ENCODE assay signal across 25 cellular contexts in the genomic region with DNA sequence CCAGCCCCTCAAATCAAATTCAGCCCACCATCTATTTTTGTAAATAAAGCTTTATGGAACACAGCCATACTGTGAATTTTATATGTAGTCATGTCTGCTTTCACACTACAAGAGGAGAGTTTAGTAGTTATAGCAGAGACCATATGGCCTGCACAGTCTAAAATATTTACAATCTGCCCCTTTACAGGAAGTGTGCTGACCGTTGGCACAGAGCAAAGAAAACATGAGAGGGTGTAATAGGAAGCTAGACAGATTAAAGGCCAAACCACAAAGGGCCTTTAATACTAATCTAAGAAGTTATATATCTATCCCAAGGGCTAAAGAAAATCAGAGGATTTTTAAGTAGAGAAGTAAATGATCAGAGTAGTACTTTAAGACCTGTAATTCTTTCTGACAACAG. TPM values are rescaled to one million over a fixed set of nuclear protein-coding genes. Genes with fewer than 3 reads are reported as not detected.
DNase-seq lines count a peak whose midpoint lies in the region; ATAC-seq and TF ChIP-seq lines count a peak whose summit lies in the region.
"Had no signal": no experiment of that assay in that cellular context is flagged by ENCODE, and none has a peak within 500 bp of the region (broad histone marks: within the 10 kb centered on the region; RNA-seq: fewer than 3 reads in every experiment).

No MANE protein-coding gene starts in this region.

- H3K4me3 ChIP-seq in NB4 (ENCODE audit: low read depth, low read length): no peak overlapping the region
- no peak overlapping the region for H3K4me3 ChIP-seq in cardiac fibroblast (replicated peaks in 1 of 2; ENCODE audit: low read depth in 2 of 2, low read length in 2 of 2)
- H3K4me3 ChIP-seq in mesendoderm (ENCODE audit: low read length): no peak overlapping the region
- H3K4me3 ChIP-seq: breast epithelium, pancreas, tibial artery had no signal

- no peak for TF ChIP-seq POLR2A in NB4 (IDR thresholded peaks at IDR 0.05; ENCODE audit: extremely low read depth, insufficient read length)

- no CpG with 5 or more reads among the region's 1 CpG for WGBS in mesendoderm (ENCODE audit: extremely low coverage, insufficient coverage, low lambda C conversion rate)

- no peak overlapping the region for H3K23ac ChIP-seq in mesendoderm (ENCODE audit: low read length)

- no peaks in the 10 kb centered on the region for H3K27me3 ChIP-seq in mesendoderm (ENCODE audit: insufficient read depth, low read length, poor library complexity)
- H3K27me3 ChIP-seq: breast epithelium, foreskin keratinocyte, pancreas, tibial artery had no signal

- no peak overlapping the region for H4K8ac ChIP-seq in mesendoderm (ENCODE audit: low read depth, low read length)

- no peaks in the 10 kb centered on the region for H3K36me3 ChIP-seq in mesendoderm (ENCODE audit: control insufficient read depth, insufficient read depth, low read length)
- H3K36me3 ChIP-seq: breast epithelium had no signal

- H4K5ac ChIP-seq in mesendoderm (ENCODE audit: low read length): no peak overlapping the region

- no peak overlapping the region for H3K27ac ChIP-seq in mesendoderm (ENCODE audit: low read depth, low read length)
- H3K27ac ChIP-seq: breast epithelium, foreskin keratinocyte, pancreas, tibial artery had no signal

- no peak overlapping the region for H3K4me2 ChIP-seq in mesendoderm (ENCODE audit: low read length)

- H3K56ac ChIP-seq in mesendoderm (ENCODE audit: low read length): no peak overlapping the region

- H2BK15ac ChIP-seq in mesendoderm (replicated peaks; ENCODE audit: low read depth): no peak overlapping the region

- H2BK5ac ChIP-seq in mesendoderm (ENCODE audit: low read length): no peak overlapping the region

- TF ChIP-seq CTCF in NB4 (IDR thresholded peaks at IDR 0.05; ENCODE audit: low read depth, low read length): no peak
- no peak for TF ChIP-seq CTCF in cardiac fibroblast (IDR thresholded peaks at IDR 0.05; ENCODE audit: low read depth, low read length)

- no peaks in the 10 kb centered on the region for H3K79me2 ChIP-seq in mesendoderm (ENCODE audit: control insufficient read depth, insufficient read depth, low read length)

- no peak overlapping the region for H2AK5ac ChIP-seq in mesendoderm (ENCODE audit: low read length)

- no peak overlapping the region for H2BK120ac ChIP-seq in mesendoderm (ENCODE audit: low read depth, low read length)

- no peak overlapping the region for H3K9ac ChIP-seq in mesendoderm (ENCODE audit: low read length)

- H3K4me1 ChIP-seq in mesendoderm (ENCODE audit: control insufficient read depth, low read depth, low read length): no peaks in the 10 kb centered on the region
- H3K4me1 ChIP-seq: breast epithelium, foreskin keratinocyte, pancreas, tibial artery had no signal

- no peak overlapping the region for H3K4ac ChIP-seq in mesendoderm (ENCODE audit: low read depth, low read length)

- ATAC-seq in GM21723 (IDR thresholded peaks at IDR 0.05; ENCODE audit: unreplicated experiment): no peak
- ATAC-seq in GM18870 (IDR thresholded peaks at IDR 0.05; ENCODE audit: unreplicated experiment): no peak
- ATAC-seq: foreskin keratinocyte; PC-3; right cardiac atrium; stimulated activated naive CD8-positive, alpha-beta T cell treated with anti-CD3 and anti-CD28 coated beads, Interleukin-15, amount 100 ng/mL, for 72 hours had no signal

- DNase-seq in EH (ENCODE audit: low read depth): peak; percentile 3
- DNase-seq in NB4 (ENCODE audit: low read depth): peak; percentile 8
- peak; percentile 3 to 20 for DNase-seq in cardiac fibroblast (ENCODE audit: low read depth in 2 of 2)
- DNase-seq in kidney tubule cell (ENCODE audit: low spot score): peak; percentile 2
- DNase-seq in ureter (ENCODE audit: low spot score): no peak
- DNase-seq in mesendoderm: no peak
- DNase-seq: activated CD4-positive, alpha-beta T cell treated with anti-CD3 and anti-CD28 coated beads, Interleukin-2, amount 50 U/mL, for 4 hours; activated effector memory CD4-positive, alpha-beta T cell treated with anti-CD3 and anti-CD28 coated beads, Interleukin-2, amount 50 U/mL, for 16 hours; CD4-positive, CD25-positive, alpha-beta regulatory T cell; cortex of kidney; DMS79; foreskin keratinocyte; hippocampal formation; Kasumi-1; NCI-H1105; NCI-H2081; NCI-H345; pancreas; PC-3; right cardiac atrium; stimulated activated naive CD8-positive, alpha-beta T cell treated with anti-CD3 and anti-CD28 coated beads, Interleukin-15, amount 100 ng/mL, for 72 hours; tibial artery had no signal

- no peak overlapping the region for H3K18ac ChIP-seq in mesendoderm (ENCODE audit: low read length)

- H3K79me1 ChIP-seq in mesendoderm (ENCODE audit: low read length): no peaks in the 10 kb centered on the region

RNA-seq across cellular contexts. Expression of gene NBAS, which starts 39.4 kb away (rescaled TPM):
- 55.1 TPM for total RNA-seq in ureter
- 9.1 TPM for polyA plus RNA-seq in mesendoderm (2013, experiment 1 of 2)
- 8.5 TPM for polyA plus RNA-seq in mesendoderm (2013, experiment 2 of 2)

Comparison
In these comparisons a context has a peak if more than half of its experiments do, and no peak if none do; other contexts are left out.
1. DNase-seq: peak in EH (single experiment), NB4 (single experiment), cardiac fibroblast (2 of 2) and kidney tubule cell (single experiment); none in ureter (single experiment) and mesendoderm (single experiment).